ENCODE assay signal across 13 cellular contexts in the genomic region with DNA sequence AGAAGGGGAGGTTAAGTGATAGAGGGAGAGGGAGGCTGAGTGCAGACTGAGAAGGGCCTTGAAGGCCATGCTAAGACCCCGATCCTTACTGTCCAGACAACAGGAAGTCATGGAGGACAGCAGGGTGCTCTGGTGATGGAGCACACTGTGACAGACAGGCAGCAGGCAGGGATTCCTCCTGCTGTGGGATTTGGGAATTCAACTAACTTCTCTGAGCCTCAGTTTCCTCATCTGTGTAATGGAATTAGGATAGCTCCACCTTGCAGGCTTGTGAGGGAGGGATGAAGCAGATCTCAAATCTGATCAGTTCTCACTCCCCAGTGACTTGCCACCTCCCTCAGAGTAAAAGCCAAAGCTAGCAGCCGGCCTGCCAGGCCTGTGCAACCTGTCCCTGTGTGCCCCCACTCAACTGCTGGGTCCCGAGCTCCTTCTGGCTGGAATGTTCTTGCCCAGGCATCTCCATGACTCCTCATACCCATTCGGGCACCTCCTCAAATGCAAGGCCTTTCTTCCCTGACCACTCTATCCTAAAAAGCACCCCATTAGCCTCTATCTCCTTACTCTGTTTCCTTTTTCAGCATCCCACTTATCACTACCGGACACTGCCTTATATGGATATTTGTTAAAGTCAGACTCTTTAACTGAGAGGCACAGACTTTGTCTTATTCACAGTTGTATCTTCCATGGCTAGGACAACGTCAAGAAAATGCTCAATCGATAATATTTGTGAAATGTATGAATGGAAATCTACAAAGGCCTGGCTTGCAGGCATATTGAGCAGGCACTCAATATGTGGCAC. TPM values are rescaled to one million over a fixed set of nuclear protein-coding genes. Genes with fewer than 3 reads are reported as not detected.
DNase-seq lines count a peak whose midpoint lies in the region; ATAC-seq and TF ChIP-seq lines count a peak whose summit lies in the region.
"Had no signal": no experiment of that assay in that cellular context is flagged by ENCODE, and none has a peak within 500 bp of the region (broad histone marks: within the 10 kb centered on the region; RNA-seq: fewer than 3 reads in every experiment).

No MANE protein-coding gene starts in this region.

- H3K4me1 ChIP-seq in gastroesophageal sphincter (peaks cover 0 to 86% (median 36%) of the 10 kb centered on the region in 3 donors), aorta (ENCODE audit: control insufficient read depth in 1 of 2, insufficient read depth in 2 of 2, low read length in 2 of 2) (peaks cover 0 to 2% of the 10 kb centered on the region in 2 donors)

- no peaks in the 10 kb centered on the region for H3K27me3 Mint-ChIP-seq in activated T-cell treated with anti-CD3 and anti-CD28 coated beads, Interleukin-2, amount 50 U/mL, for 24 hours
- no peaks in the 10 kb centered on the region for H3K27me3 Mint-ChIP-seq in activated T-cell treated with anti-CD3 and anti-CD28 coated beads, Interleukin-2, amount 50 U/mL, for 4 hours (ENCODE audit: low read depth)
- no peaks in the 10 kb centered on the region for H3K27me3 Mint-ChIP-seq in T-helper 1 cell treated with Interleukin-12 subunit alpha and Interleukin-12 subunit beta and Interleukin-4 antibody, amounts not matched to agents 30 μg/mL and 1 μg/mL, for 36 hours (ENCODE audit: low read depth)
- H3K27me3 Mint-ChIP-seq in stimulated activated memory B cell treated with anti-CD40 and anti-IgM and Interleukin-4, amounts not matched to agents 10 μg/mL and 1 μg/mL and 100 μg/mL, for 72 hours: no peaks in the 10 kb centered on the region

- H3K27ac ChIP-seq in gastroesophageal sphincter (peak overlapping the region in 3 of 4 donors; percentile 18 to 57 (median 51)), aorta (ENCODE audit: low read depth in 1 of 2, low read length in 2 of 2) (no peak overlapping the region)
- H3K27ac ChIP-seq: foreskin keratinocyte had no signal

- no peaks in the 10 kb centered on the region for H3K36me3 Mint-ChIP-seq in activated T-cell treated with anti-CD3 and anti-CD28 coated beads, Interleukin-2, amount 50 U/mL, for 24 hours (ENCODE audit: low read depth)
- no peaks in the 10 kb centered on the region for H3K36me3 Mint-ChIP-seq in activated T-cell treated with anti-CD3 and anti-CD28 coated beads, Interleukin-2, amount 50 U/mL, for 4 hours (ENCODE audit: insufficient read depth)
- H3K36me3 Mint-ChIP-seq in T-helper 1 cell treated with Interleukin-12 subunit alpha and Interleukin-12 subunit beta and Interleukin-4 antibody, amounts not matched to agents 30 μg/mL and 1 μg/mL, for 36 hours (ENCODE audit: low read depth): no peaks in the 10 kb centered on the region
- H3K36me3 Mint-ChIP-seq in stimulated activated memory B cell treated with anti-CD40 and anti-IgM and Interleukin-4, amounts not matched to agents 10 μg/mL and 1 μg/mL and 100 μg/mL, for 72 hours: peaks cover 1% of the 10 kb centered on the region

- no peaks in the 10 kb centered on the region for H3K9me3 Mint-ChIP-seq in activated T-cell treated with anti-CD3 and anti-CD28 coated beads, Interleukin-2, amount 50 U/mL, for 24 hours
- H3K9me3 Mint-ChIP-seq in activated T-cell treated with anti-CD3 and anti-CD28 coated beads, Interleukin-2, amount 50 U/mL, for 4 hours: no peaks in the 10 kb centered on the region
- H3K9me3 Mint-ChIP-seq in T-helper 1 cell treated with Interleukin-12 subunit alpha and Interleukin-12 subunit beta and Interleukin-4 antibody, amounts not matched to agents 30 μg/mL and 1 μg/mL, for 36 hours: no peaks in the 10 kb centered on the region
- no peaks in the 10 kb centered on the region for H3K9me3 Mint-ChIP-seq in stimulated activated memory B cell treated with anti-CD40 and anti-IgM and Interleukin-4, amounts not matched to agents 10 μg/mL and 1 μg/mL and 100 μg/mL, for 72 hours
- H3K9me3 Mint-ChIP-seq: HFFc6 had no signal

- no peak overlapping the region for H3K4me3 Mint-ChIP-seq in activated T-cell treated with anti-CD3 and anti-CD28 coated beads, Interleukin-2, amount 50 U/mL, for 24 hours
- H3K4me3 Mint-ChIP-seq in activated T-cell treated with anti-CD3 and anti-CD28 coated beads, Interleukin-2, amount 50 U/mL, for 4 hours: no peak overlapping the region
- no peak overlapping the region for H3K4me3 Mint-ChIP-seq in T-helper 1 cell treated with Interleukin-12 subunit alpha and Interleukin-12 subunit beta and Interleukin-4 antibody, amounts not matched to agents 30 μg/mL and 1 μg/mL, for 36 hours
- no peak overlapping the region for H3K4me3 Mint-ChIP-seq in stimulated activated memory B cell treated with anti-CD40 and anti-IgM and Interleukin-4, amounts not matched to agents 10 μg/mL and 1 μg/mL and 100 μg/mL, for 72 hours
- H3K4me3 Mint-ChIP-seq: HFFc6 had no signal

- DNase-seq in activated T-cell treated with anti-CD3 and anti-CD28 coated beads, Interleukin-2, amount 50 U/mL, for 24 hours: no peak
- no peak for DNase-seq in activated T-cell treated with anti-CD3 and anti-CD28 coated beads, Interleukin-2, amount 50 U/mL, for 4 hours
- no peak for DNase-seq in stimulated activated CD4-positive, alpha-beta T cell treated with anti-CD3 and anti-CD28 coated beads, Interleukin-2, amount 100 ng/mL, for 48 hours
- DNase-seq in aorta: no peak
- DNase-seq: DND-41, foreskin keratinocyte, HFFc6, NCI-H146, NCI-H69 had no signal

- H3K27me3 ChIP-seq in gastroesophageal sphincter: no peaks in the 10 kb centered on the region
- no peaks in the 10 kb centered on the region for H3K27me3 ChIP-seq in aorta (ENCODE audit: control insufficient read depth in 1 of 2, insufficient read depth in 2 of 2, low read length in 1 of 2)
- H3K27me3 ChIP-seq: foreskin keratinocyte had no signal

- TF ChIP-seq CTCF in gastroesophageal sphincter (IDR thresholded peaks at IDR 0.05): no peak

- WGBS in gastroesophageal sphincter (ENCODE audit: low coverage in 1 of 2), 2 donors: 62 to 89% methylated on average over 4 to 5 of the region's 7 CpGs
- 55 to 59% methylated on average over 7 of the region's 7 CpGs for WGBS in aorta, 2 donors

- H3K9me3 ChIP-seq in gastroesophageal sphincter: no peaks in the 10 kb centered on the region
- H3K9me3 ChIP-seq in aorta (ENCODE audit: control insufficient read depth, low read length): no peaks in the 10 kb centered on the region

- peak overlapping the region; percentile 74 for H3K27ac Mint-ChIP-seq in activated T-cell treated with anti-CD3 and anti-CD28 coated beads, Interleukin-2, amount 50 U/mL, for 24 hours
- peak overlapping the region; percentile 53 for H3K27ac Mint-ChIP-seq in T-helper 1 cell treated with Interleukin-12 subunit alpha and Interleukin-12 subunit beta and Interleukin-4 antibody, amounts not matched to agents 30 μg/mL and 1 μg/mL, for 36 hours
- H3K27ac Mint-ChIP-seq in stimulated activated memory B cell treated with anti-CD40 and anti-IgM and Interleukin-4, amounts not matched to agents 10 μg/mL and 1 μg/mL and 100 μg/mL, for 72 hours: peak overlapping the region; percentile 95
- H3K27ac Mint-ChIP-seq: HFFc6 had no signal

- ATAC-seq in activated T-cell treated with anti-CD3 and anti-CD28 coated beads, Interleukin-2, amount 50 U/mL, for 4 hours: no peak
- ATAC-seq in gastroesophageal sphincter (no peak), GM19324 (IDR thresholded peaks at IDR 0.05; ENCODE audit: low FRiP score, unreplicated experiment) (no peak), aorta (ENCODE audit: low FRiP score) (no peak)
- no peak for ATAC-seq in stimulated activated memory B cell treated with anti-CD40 and anti-IgM and Interleukin-4, amounts not matched to agents 10 μg/mL and 1 μg/mL and 100 μg/mL, for 72 hours
- ATAC-seq: foreskin keratinocyte had no signal

- no peak for TF ChIP-seq POLR2A in gastroesophageal sphincter (IDR thresholded peaks at IDR 0.05)

- no peak for TF ChIP-seq EP300 in gastroesophageal sphincter (IDR thresholded peaks at IDR 0.05)

- H3K4me3 ChIP-seq in gastroesophageal sphincter: no peak overlapping the region
- no peak overlapping the region for H3K4me3 ChIP-seq in aorta (ENCODE audit: low read length in 2 of 2)

- intact Hi-C loops in aorta (cut with DNase I): no loop called here

- H3K36me3 ChIP-seq in gastroesophageal sphincter (no peaks in the 10 kb centered on the region), aorta (ENCODE audit: control insufficient read depth in 1 of 2, insufficient read depth in 2 of 2, low read length in 1 of 2) (no peaks in the 10 kb centered on the region)

- H3K4me1 Mint-ChIP-seq in activated T-cell treated with anti-CD3 and anti-CD28 coated beads, Interleukin-2, amount 50 U/mL, for 24 hours (ENCODE audit: low read depth): peaks cover 70% of the 10 kb centered on the region
- peaks cover 67% of the 10 kb centered on the region for H3K4me1 Mint-ChIP-seq in activated T-cell treated with anti-CD3 and anti-CD28 coated beads, Interleukin-2, amount 50 U/mL, for 4 hours (ENCODE audit: low read depth)
- peaks cover 37% of the 10 kb centered on the region for H3K4me1 Mint-ChIP-seq in T-helper 1 cell treated with Interleukin-12 subunit alpha and Interleukin-12 subunit beta and Interleukin-4 antibody, amounts not matched to agents 30 μg/mL and 1 μg/mL, for 36 hours (ENCODE audit: low read depth)
- H3K4me1 Mint-ChIP-seq in stimulated activated memory B cell treated with anti-CD40 and anti-IgM and Interleukin-4, amounts not matched to agents 10 μg/mL and 1 μg/mL and 100 μg/mL, for 72 hours: peaks cover 93% of the 10 kb centered on the region

RNA-seq across cellular contexts. Expression of a gene that starts 9.5 kb away (rescaled TPM):
- total RNA-seq in activated T-cell treated with anti-CD3 and anti-CD28 coated beads, Interleukin-2, amount 50 U/mL, for 4 hours: 10 to 100 TPM; 52.3 to 58.1 (median 52.8) TPM
- total RNA-seq in gastroesophageal sphincter (100 to 1,000 TPM in 2 of 4 donors, 10 to 100 TPM in 2; 72.4 to 125 (median 95.1) TPM), aorta (100 to 1,000 TPM in 1 of 2 donors, 10 to 100 TPM in 1; 61.9 to 166 TPM)
- polyA plus RNA-seq in aorta: 10 to 100 TPM; 30.8 to 70.9 TPM

RNA-seq across cellular contexts. Expression of a gene that starts 51.1 kb away (rescaled TPM):
- 10 to 100 TPM in 2 of 3 donors, 1 to 10 TPM in 1; 9.4 to 13.8 (median 13.0) TPM for total RNA-seq in activated T-cell treated with anti-CD3 and anti-CD28 coated beads, Interleukin-2, amount 50 U/mL, for 4 hours
- total RNA-seq in gastroesophageal sphincter (10 to 100 TPM; 35.8 to 56.6 (median 45.0) TPM), aorta (10 to 100 TPM; 17.7 to 30.7 TPM)
- 100 to 1,000 TPM in 1 of 2 donors, 10 to 100 TPM in 1; 49.6 to 129 TPM for polyA plus RNA-seq in aorta

Comparison
In these comparisons a context has a peak if more than half of its experiments do, and no peak if none do; other contexts are left out.
1. H3K27ac ChIP-seq: peak in gastroesophageal sphincter (3 of 4); none in aorta (0 of 2).
2. Peak in every context shown above with its lines, with median percentiles within 50 percentile points of each other: H3K27ac Mint-ChIP-seq.